In genomic region chr14:91885837-91886236, GRCh38 we compare ENCODE assay signal across 22 cellular contexts. TPM values are rescaled to one million over a fixed set of nuclear protein-coding genes. Genes with fewer than 3 reads are reported as not detected.
DNase-seq lines count a peak whose midpoint lies in the region; ATAC-seq and TF ChIP-seq lines count a peak whose summit lies in the region.
"Had no signal": no experiment of that assay in that cellular context is flagged by ENCODE, and none has a peak within 500 bp of the region (broad histone marks: within the 10 kb centered on the region; RNA-seq: fewer than 3 reads in every experiment).

No MANE protein-coding gene starts in this region.

- H3K4me3 ChIP-seq in right atrium auricular region (no peak overlapping the region), gastroesophageal sphincter (no peak overlapping the region), gastrocnemius medialis (no peak overlapping the region), aorta (ENCODE audit: low read length in 2 of 2) (no peak overlapping the region), prostate gland (no peak overlapping the region)
- H3K4me3 ChIP-seq: PC-9, right lobe of liver, upper lobe of right lung had no signal

- H3K4me1 ChIP-seq in right atrium auricular region (peaks cover 0 to 50% of the 10 kb centered on the region in 2 donors), gastroesophageal sphincter (peaks cover 0 to 41% (median 14%) of the 10 kb centered on the region in 3 donors), gastrocnemius medialis (peaks cover 3 to 10% of the 10 kb centered on the region in 2 donors), aorta (ENCODE audit: control insufficient read depth in 1 of 2, insufficient read depth in 2 of 2, low read length in 2 of 2) (peaks cover 2 to 3% of the 10 kb centered on the region in 2 donors), prostate gland (replicated peaks) (no peaks in the 10 kb centered on the region)
- H3K4me1 ChIP-seq: BE2C had no signal

- intact Hi-C loops in cardiac septum (cut with DNase I) (no loop called here), gastrocnemius medialis (cut with DNase I; ENCODE audit: low total_unique reads) (no loop called here), aorta (cut with DNase I) (no loop called here), prostate gland (cut with DNase I) (no loop called here)

- ATAC-seq in gastroesophageal sphincter (no peak), gastrocnemius medialis (no peak), aorta (ENCODE audit: low FRiP score) (no peak)
- ATAC-seq: activated CD4-positive, alpha-beta T cell treated with anti-CD3 and anti-CD28 coated beads for 36 hours; natural killer cell treated with Interleukin-12 subunit alpha and Interleukin-12 subunit beta and Interleukin-15 and Interleukin-18, amount 100 ng/mL, for 72 hours; right lobe of liver; stimulated activated naive CD8-positive, alpha-beta T cell treated with anti-CD3 and anti-CD28 coated beads, Interleukin-15, Interleukin-2, amounts not matched to agents 100 U/mL and 50 U/mL, for 24 hours; upper lobe of right lung had no signal

- in situ Hi-C loops in gastrocnemius medialis (cut with MboI; ENCODE audit: low sequenced_read_pairs in 4 of 4): no loop called here

- TF ChIP-seq CTCF in right atrium auricular region (IDR thresholded peaks at IDR 0.05): no peak
- TF ChIP-seq CTCF in gastroesophageal sphincter (IDR thresholded peaks at IDR 0.05): no peak
- TF ChIP-seq CTCF in gastrocnemius medialis (IDR thresholded peaks at IDR 0.05 in 4 of 5, conservative IDR thresholded peaks at IDR 0.05 in 1 of 5): no peak
- TF ChIP-seq CTCF in prostate gland (IDR thresholded peaks at IDR 0.05): no peak

- H3K27me3 ChIP-seq in right atrium auricular region (no peaks in the 10 kb centered on the region), gastroesophageal sphincter (no peaks in the 10 kb centered on the region), gastrocnemius medialis (peaks cover 0 to 5% (median 0%) of the 10 kb centered on the region in 3 donors), aorta (ENCODE audit: control insufficient read depth in 1 of 2, insufficient read depth in 2 of 2, low read length in 1 of 2) (no peaks in the 10 kb centered on the region), prostate gland (replicated peaks; ENCODE audit: insufficient read depth) (no peaks in the 10 kb centered on the region)
- H3K27me3 ChIP-seq: right lobe of liver, upper lobe of right lung had no signal

- H3K36me3 ChIP-seq in right atrium auricular region: peaks cover under 1% of the 10 kb centered on the region
- no peaks in the 10 kb centered on the region for H3K36me3 ChIP-seq in gastroesophageal sphincter
- no peaks in the 10 kb centered on the region for H3K36me3 ChIP-seq in gastrocnemius medialis
- peaks cover 2 to 9% of the 10 kb centered on the region in 2 donors for H3K36me3 ChIP-seq in aorta (ENCODE audit: control insufficient read depth in 1 of 2, insufficient read depth in 2 of 2, low read length in 1 of 2)
- H3K36me3 ChIP-seq in prostate gland: no peaks in the 10 kb centered on the region
- H3K36me3 ChIP-seq: BE2C, right lobe of liver, upper lobe of right lung had no signal

- 73 to 80% methylated on average over 1 to 2 of the region's 4 CpGs for WGBS in gastroesophageal sphincter (ENCODE audit: low coverage in 1 of 2), 2 donors
- WGBS in aorta, 2 donors: 32 to 33% methylated on average over 4 of the region's 4 CpGs
- WGBS in prostate gland: 60% methylated on average over 4 of the region's 4 CpGs

- TF ChIP-seq POLR2A in gastroesophageal sphincter (IDR thresholded peaks at IDR 0.05) (no peak), gastrocnemius medialis (IDR thresholded peaks at IDR 0.05) (no peak), prostate gland (IDR thresholded peaks at IDR 0.05) (no peak)

- no peak for TF ChIP-seq EP300 in gastroesophageal sphincter (IDR thresholded peaks at IDR 0.05)

- peak overlapping the region; percentile 62 to 72 for H3K27ac ChIP-seq in right atrium auricular region
- peak overlapping the region in 3 of 4 donors; percentile 58 to 68 (median 59) for H3K27ac ChIP-seq in gastroesophageal sphincter
- H3K27ac ChIP-seq in gastrocnemius medialis: peak overlapping the region; percentile 61 to 69 (median 66)
- peak overlapping the region; percentile 46 to 64 for H3K27ac ChIP-seq in aorta (ENCODE audit: low read depth in 1 of 2, low read length in 2 of 2)
- no peak overlapping the region for H3K27ac ChIP-seq in prostate gland
- H3K27ac ChIP-seq: PC-9, right lobe of liver had no signal

- DNase-seq in right atrium auricular region (ENCODE audit: low spot score) (no peak), cardiac septum (ENCODE audit: low spot score) (no peak), gastrocnemius medialis (no peak), aorta (no peak), RPMI8226 (no peak), NCI-H510A (lab: John Stamatoyannopoulos, UW) (no peak), prostate gland (ENCODE audit: low spot score) (no peak)
- DNase-seq: activated CD4-positive, alpha-beta T cell treated with anti-CD3 and anti-CD28 coated beads for 36 hours; activated gamma-delta T cell; BE2C; DND-41; GOT3; KG1; NCI-H510A treated with DMSO at 0.1 percent for 48 hours; PC-9; right lobe of liver; stimulated activated CD4-positive, alpha-beta T cell treated with anti-CD3 and anti-CD28 coated beads, Interleukin-15, amount 100 ng/mL, for 24 hours; stimulated activated naive CD8-positive, alpha-beta T cell treated with anti-CD3 and anti-CD28 coated beads, Interleukin-15, Interleukin-2, amounts not matched to agents 100 U/mL and 50 U/mL, for 24 hours; T-helper 1 cell; upper lobe of right lung had no signal

- no peaks in the 10 kb centered on the region for H3K9me3 ChIP-seq in right atrium auricular region
- no peaks in the 10 kb centered on the region for H3K9me3 ChIP-seq in gastroesophageal sphincter
- no peaks in the 10 kb centered on the region for H3K9me3 ChIP-seq in gastrocnemius medialis
- no peaks in the 10 kb centered on the region for H3K9me3 ChIP-seq in aorta (ENCODE audit: control insufficient read depth, low read length)
- no peaks in the 10 kb centered on the region for H3K9me3 ChIP-seq in prostate gland
- H3K9me3 ChIP-seq: BE2C, right lobe of liver, upper lobe of right lung had no signal

RNA-seq across cellular contexts. Expression of gene TC2N, which starts 18.5 kb away (rescaled TPM):
- total RNA-seq in right atrium auricular region (10 to 100 TPM in 1 of 2 donors, 1 to 10 TPM in 1; 3.9 to 12.5 TPM), cardiac septum (1.7 TPM), gastroesophageal sphincter (10 to 100 TPM; 19.9 to 38.6 (median 29.2) TPM), gastrocnemius medialis (10 to 100 TPM in 1 of 4 donors, 1 to 10 TPM in 3; 3.2 to 11.9 (median 7.2) TPM), aorta (100 to 1,000 TPM; 126 to 284 TPM), prostate gland (10 to 100 TPM; 37.2 to 75.8 TPM)
- 10 to 100 TPM; 50.7 to 66.4 TPM for polyA plus RNA-seq in aorta

Comparison
In these comparisons a context has a peak if more than half of its experiments do, and no peak if none do; other contexts are left out.
1. H3K27ac ChIP-seq: peak in right atrium auricular region (2 of 2), gastroesophageal sphincter (3 of 4), gastrocnemius medialis (4 of 4) and aorta (2 of 2); none in prostate gland (0 of 2).